ENCODE assay signal across 1 cellular context in genomic region chr6:39309942-39310531, GRCh38.
TF ChIP-seq lines count a peak whose summit lies in the region.

No MANE protein-coding gene starts in this region.

TF ChIP-seq in K562, 482 proteins besides CTCF, POLR2A, EP300 and RAD21 (continued from another document):
- TF ChIP-seq STAG1 (CRISPR knock-in tag; IDR thresholded peaks at IDR 0.05; ENCODE audit: borderline replicate concordance): peak; percentile 99
